In genomic region chr9:14692918-14693861, GRCh38 we compare ENCODE assay signal across 8 cellular contexts. TPM values are rescaled to one million over a fixed set of nuclear protein-coding genes. Genes with fewer than 3 reads are reported as not detected.
DNase-seq lines count a peak whose midpoint lies in the region; ATAC-seq and TF ChIP-seq lines count a peak whose summit lies in the region.

Gene ZDHHC21, minus strand, starts transcription at chr9:14693432. Its CDS starts 19,092 bp downstream, at chr9:14674340.

- ATAC-seq in GM19043 (IDR thresholded peaks at IDR 0.05; ENCODE audit: low read depth, unreplicated experiment) = peak; percentile 63
- peak; percentile 75 for ATAC-seq in HG03342 (IDR thresholded peaks at IDR 0.05; ENCODE audit: unreplicated experiment)

- WGBS in esophagus muscularis mucosa = 6% methylated on average over 29 of the region's 79 CpGs

- no peaks in the 10 kb centered on the region for H3K9me3 ChIP-seq in esophagus muscularis mucosa
- no peaks in the 10 kb centered on the region for H3K9me3 ChIP-seq in muscle layer of duodenum (ENCODE audit: control insufficient read depth in 1 of 2, low read length in 2 of 2)

- TF ChIP-seq POLR2A in esophagus muscularis mucosa (IDR thresholded peaks at IDR 0.05; ENCODE audit: low read depth) = no peak

- TF ChIP-seq CTCF in esophagus muscularis mucosa (IDR thresholded peaks at IDR 0.05) = no peak

- DNase-seq in C1 segment of cervical spinal cord (lab: John Stamatoyannopoulos, UW) = peak in 13 of 14 donors; percentile 20 to 80 (median 61)
- peak; percentile 22 for DNase-seq in NOMO-1 treated with dmso at 0.1 percent for 144 hours (lab: John Stamatoyannopoulos, UW; ENCODE audit: unreplicated experiment)
- DNase-seq in activated T-cell treated with anti-CD3 and anti-CD28 coated beads, Interleukin-2, amount 50 U/mL, for 1 hour = peak; percentile 57
- no peak for DNase-seq in esophagus muscularis mucosa (ENCODE audit: extremely low spot score)
- DNase-seq in stimulated activated CD8-positive, alpha-beta memory T cell treated with anti-CD3 and anti-CD28 coated beads, Interleukin-7, amount 100 ng/mL, for 4 hours (ENCODE audit: low read depth in 2 of 2) = peak; percentile 15 to 61

- H3K27me3 ChIP-seq in esophagus muscularis mucosa = peaks cover 0 to 6% (median 0%) of the 10 kb centered on the region in 4 donors
- H3K27me3 ChIP-seq in muscle layer of duodenum (ENCODE audit: low read depth, low read length) = no peaks in the 10 kb centered on the region

- H3K4me3 ChIP-seq in esophagus muscularis mucosa = peak within 1 kb of the TSS; percentile 87 to 89 (median 88)
- peak within 1 kb of the TSS; percentile 74 to 84 for H3K4me3 ChIP-seq in muscle layer of duodenum (ENCODE audit: low read depth in 1 of 2, low read length in 2 of 2)

- H3K4me1 ChIP-seq in esophagus muscularis mucosa = peaks cover 5 to 23% (median 21%) of the 10 kb centered on the region in 4 donors
- H3K4me1 ChIP-seq in muscle layer of duodenum (ENCODE audit: control insufficient read depth in 1 of 2, insufficient read depth in 2 of 2, low read length in 2 of 2) = peaks cover 0 to 17% of the 10 kb centered on the region in 2 donors

- H3K36me3 ChIP-seq in esophagus muscularis mucosa = peaks cover 0 to 19% (median 17%) of the 10 kb centered on the region in 4 donors
- H3K36me3 ChIP-seq in muscle layer of duodenum (ENCODE audit: control insufficient read depth in 1 of 2, insufficient read depth in 2 of 2, low read length in 2 of 2) = peaks cover 4 to 12% of the 10 kb centered on the region in 2 donors

- no peak for TF ChIP-seq EP300 in esophagus muscularis mucosa (IDR thresholded peaks at IDR 0.05)

- intact Hi-C loops in esophagus muscularis mucosa (cut with DNase I) = no loop called here

- H3K27ac ChIP-seq in esophagus muscularis mucosa (replicated peaks in 1 of 4) = peak within 1 kb of the TSS; percentile 60 to 75 (median 68)
- H3K27ac ChIP-seq in muscle layer of duodenum (ENCODE audit: low read length) = no peak within 1 kb of the TSS

RNA-seq across cellular contexts. Expression of gene ZDHHC21, which starts in this region (rescaled TPM):
- 10 to 100 TPM in 1 of 4 donors, 1 to 10 TPM in 3; 7.6 to 11.6 (median 8.9) TPM for total RNA-seq in esophagus muscularis mucosa
